ENCODE assay signal across 8 cellular contexts in the genomic region with DNA sequence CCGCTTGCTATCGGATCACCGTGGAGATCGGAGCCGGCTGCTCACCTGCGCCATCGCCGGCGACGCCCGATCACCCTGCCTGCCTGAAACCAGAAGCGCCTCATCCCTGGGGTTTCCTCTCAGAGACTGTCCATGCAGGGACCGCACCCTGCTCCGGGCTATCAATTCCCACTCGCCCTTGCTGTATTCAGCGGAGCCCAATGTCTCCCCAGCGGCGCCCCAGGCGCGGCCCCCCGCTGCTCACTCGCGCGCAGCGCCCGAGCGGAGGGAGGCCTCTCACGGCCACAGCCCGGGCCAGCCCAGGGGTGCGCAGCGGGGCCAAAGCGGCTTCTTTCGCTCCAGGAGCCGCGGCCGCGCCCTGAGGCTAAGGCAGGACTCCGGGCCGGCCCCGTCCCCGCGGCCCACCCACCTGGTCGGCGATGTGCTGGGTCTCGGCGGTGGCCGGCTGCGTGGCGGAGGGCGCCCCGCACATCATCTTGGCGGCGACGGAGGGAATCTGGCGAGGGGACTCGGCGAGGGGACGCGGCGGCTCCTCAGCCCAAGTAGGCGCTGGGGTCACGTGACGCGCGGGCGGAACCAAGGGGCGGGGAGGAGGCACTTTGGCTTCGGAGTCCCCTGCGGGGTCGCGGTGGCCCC. TPM values are rescaled to one million over a fixed set of nuclear protein-coding genes. Genes with fewer than 3 reads are reported as not detected.
A peak's percentile ranks its signal among the peaks of the same experiment; 100 is the strongest.
DNase-seq lines count a peak whose midpoint lies in the region; ATAC-seq and TF ChIP-seq lines count a peak whose summit lies in the region.

A gene with protein sequence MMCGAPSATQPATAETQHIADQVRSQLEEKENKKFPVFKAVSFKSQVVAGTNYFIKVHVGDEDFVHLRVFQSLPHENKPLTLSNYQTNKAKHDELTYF (minus strand): TSS at position 514 of the 636 bp plus-strand sequence. CDS start 39 bp downstream, at position 475.

- H3K4me1 ChIP-seq in right cardiac atrium (ENCODE audit: control insufficient read depth, insufficient read depth, low read length) (peaks cover 2% of the 10 kb centered on the region), vagina (peaks cover 16% of the 10 kb centered on the region)

- DNase-seq in EH (ENCODE audit: low read depth) (peak; percentile 71), M059J (ENCODE audit: low read depth) (peak; percentile 68), right cardiac atrium (peak; percentile 90 to 95 (median 94)), putamen (ENCODE audit: low spot score) (peak; percentile 82), vagina (ENCODE audit: extremely low spot score in 2 of 2) (no peak)

- peak within 1 kb of the TSS; percentile 85 for H3K27ac ChIP-seq in angular gyrus (ENCODE audit: low read depth, low read length)
- H3K27ac ChIP-seq in right cardiac atrium (ENCODE audit: low read length): peak within 1 kb of the TSS; percentile 91
- H3K27ac ChIP-seq in vagina: peak within 1 kb of the TSS; percentile 92

- H3K9me3 ChIP-seq in right cardiac atrium (ENCODE audit: control insufficient read depth, low read length) (no peaks in the 10 kb centered on the region), vagina (no peaks in the 10 kb centered on the region)

- intact Hi-C loops in T-helper 2 cell treated with Interferon-gamma antibody and Interleukin-4, amounts not matched to agents 100 ng/mL and 5 ng/mL, for 36 hours (cut with micrococcal nuclease): loop anchor here (1.0 to 5.0 kb wide), 2 partner anchors 13 to 49 kb away; a partner anchor contains a TSS
- intact Hi-C loops in right cardiac atrium (cut with DNase I): loop anchor here in 1 of 4 donors (5.0 kb wide), 1 partner anchor 49 kb away; no protein-coding TSS in a partner anchor
- intact Hi-C loops in vagina (cut with DNase I): loop anchor here (5.0 to 10.0 kb wide), 2 partner anchors 51 to 119 kb away; a partner anchor contains a TSS

- peak within 1 kb of the TSS; percentile 84 for H3K4me3 ChIP-seq in right cardiac atrium (ENCODE audit: low read length)
- peak within 1 kb of the TSS; percentile 81 for H3K4me3 ChIP-seq in vagina

- no peak for TF ChIP-seq CTCF in vagina (IDR thresholded peaks at IDR 0.05)

- ATAC-seq in GM21786 (IDR thresholded peaks at IDR 0.05; ENCODE audit: unreplicated experiment) (peak; percentile 61), right cardiac atrium (peak; percentile 85 to 86)

- peaks cover 0 to 20% of the 10 kb centered on the region in 2 donors for H3K36me3 ChIP-seq in vagina

- TF ChIP-seq POLR2A in vagina (IDR thresholded peaks at IDR 0.05): peak in 1 of 2 donors; percentile 59

- under 1% methylated on average over 71 of the region's 71 CpGs for WGBS in right cardiac atrium

- no peaks in the 10 kb centered on the region for H3K27me3 ChIP-seq in right cardiac atrium (ENCODE audit: control insufficient read depth, insufficient read depth)
- no peaks in the 10 kb centered on the region for H3K27me3 ChIP-seq in vagina

RNA-seq across cellular contexts. Expression of the gene that starts here (rescaled TPM):
- total RNA-seq in M059J (2014; rRNA removed; shearing (Covaris generic)): 29.6 and 35.7 TPM in 2 replicates
- total RNA-seq in T-helper 2 cell treated with Interferon-gamma antibody and Interleukin-4, amounts not matched to agents 100 ng/mL and 5 ng/mL, for 36 hours: 63.8 and 68.7 TPM in 2 replicates
- total RNA-seq in right cardiac atrium (10 to 100 TPM; 28.6 to 36.2 (median 31.8) TPM), vagina (173 TPM)
- polyA plus RNA-seq in right cardiac atrium: 57.5 TPM

Comparison
In these comparisons a context has a peak if more than half of its experiments do, and no peak if none do; other contexts are left out.
1. DNase-seq: peak in EH (single experiment), M059J (single experiment), right cardiac atrium (3 of 3) and putamen (single experiment); none in vagina (0 of 2).
2. Peak in every context shown above with its lines, with median percentiles within 50 percentile points of each other: H3K27ac ChIP-seq.